20 cellular contexts compared by ENCODE assay signal in genomic region chr2:82789886-82790276, GRCh38.
DNase-seq lines count a peak whose midpoint lies in the region; ATAC-seq and TF ChIP-seq lines count a peak whose summit lies in the region.
"Had no signal": no experiment of that assay in that cellular context is flagged by ENCODE, and none has a peak within 500 bp of the region (broad histone marks: within the 10 kb centered on the region; RNA-seq: fewer than 3 reads in every experiment).

No MANE protein-coding gene starts in this region.

- H3K4me3 ChIP-seq in endocrine pancreas (ENCODE audit: control insufficient read depth, insufficient read depth, low read length) = peak overlapping the region; percentile 19
- H3K4me3 ChIP-seq in liver (ENCODE audit: low read depth in 1 of 3, low read length in 3 of 3) = peak overlapping the region in 1 of 3 donors; percentile 35
- H3K4me3 ChIP-seq: colonic mucosa, sigmoid colon had no signal

- 40% methylated on average over 2 of the region's 2 CpGs for WGBS in liver

- no peaks in the 10 kb centered on the region for H3K27me3 ChIP-seq in endocrine pancreas (ENCODE audit: control insufficient read depth, insufficient read depth, low read length)
- H3K27me3 ChIP-seq in liver (ENCODE audit: control insufficient read depth in 4 of 4, insufficient read depth in 4 of 4, low read length in 3 of 4) = no peaks in the 10 kb centered on the region
- H3K27me3 ChIP-seq: colonic mucosa, foreskin keratinocyte, sigmoid colon had no signal

- TF ChIP-seq RAD21 in liver (IDR thresholded peaks at IDR 0.05) = peak in 1 of 2 donors; percentile 14

- H3K9me3 ChIP-seq in endocrine pancreas (ENCODE audit: control insufficient read depth, low read length) = no peaks in the 10 kb centered on the region
- no peaks in the 10 kb centered on the region for H3K9me3 ChIP-seq in liver (ENCODE audit: control insufficient read depth in 4 of 4, low read length in 3 of 4)
- H3K9me3 ChIP-seq: colonic mucosa, sigmoid colon had no signal

- no peak for TF ChIP-seq POLR2A in erythroblast (IDR thresholded peaks at IDR 0.05; ENCODE audit: low read length)

- H3K36me3 ChIP-seq in endocrine pancreas (ENCODE audit: control insufficient read depth, insufficient read depth, low read length) (no peaks in the 10 kb centered on the region), liver (ENCODE audit: control insufficient read depth in 4 of 4, insufficient read depth in 3 of 4, low read depth in 1 of 4, low read length in 3 of 4) (no peaks in the 10 kb centered on the region)
- H3K36me3 ChIP-seq: colonic mucosa, sigmoid colon had no signal

- H3K27ac ChIP-seq in liver (ENCODE audit: low read depth in 1 of 2, low read length in 2 of 2) (peak overlapping the region; percentile 96 to 97), substantia nigra (ENCODE audit: low read depth, low read length, poor library complexity, severe bottlenecking) (no peak overlapping the region)
- H3K27ac ChIP-seq: colonic mucosa, foreskin keratinocyte had no signal

- TF ChIP-seq CTCF in liver (IDR thresholded peaks at IDR 0.05; ENCODE audit: low read depth, low read length, missing input control) = no peak

- DNase-seq in NCI-H460 (ENCODE audit: extremely low read depth, low read depth) (peak; percentile 53), NCI-H82 treated with DMSO at 0.1 percent for 48 hours (lab: John Stamatoyannopoulos, UW; ENCODE audit: unreplicated experiment) (no peak), substantia nigra (lab: John Stamatoyannopoulos, UW) (no peak), erythroblast (lab: John Stamatoyannopoulos, UW) (no peak)
- DNase-seq: activated CD4-positive, alpha-beta T cell treated with anti-CD3 and anti-CD28 coated beads for 4 hours; AML-193; colonic mucosa; foreskin keratinocyte; hypothalamus; naive thymus-derived CD4-positive, alpha-beta T cell; NCI-H1436 treated with DMSO at 0.1 percent for 48 hours; NCI-H2171 treated with DMSO at 0.1 percent for 48 hours; NCI-H748 treated with DMSO at 0.1 percent for 48 hours; sigmoid colon; T-cell had no signal

- ATAC-seq in HG02884 (IDR thresholded peaks at IDR 0.05; ENCODE audit: unreplicated experiment) = no peak
- ATAC-seq: activated naive CD4-positive, alpha-beta T cell treated with anti-CD3 and anti-CD28 coated beads, Interleukin-2, amount 50 U/mL, for 72 hours; foreskin keratinocyte; naive thymus-derived CD4-positive, alpha-beta T cell; stimulated activated effector memory CD8-positive, alpha-beta T cell treated with anti-CD3 and anti-CD28 coated beads, Interleukin-12 subunit alpha, Interleukin-12 subunit beta, amount 100 ng/mL, for 72 hours; T-cell had no signal

- H3K4me1 ChIP-seq in endocrine pancreas (ENCODE audit: control insufficient read depth, insufficient read depth, low read length) (no peaks in the 10 kb centered on the region), liver (ENCODE audit: control insufficient read depth in 4 of 4, insufficient read depth in 4 of 4, low read length in 3 of 4) (peaks cover 0 to 13% (median 1%) of the 10 kb centered on the region in 4 donors)
- H3K4me1 ChIP-seq: colonic mucosa had no signal

- no peak overlapping the region for H3K9ac ChIP-seq in endocrine pancreas (ENCODE audit: control insufficient read depth, insufficient read depth, low read length)
- peak overlapping the region in 1 of 2 donors; percentile 29 for H3K9ac ChIP-seq in liver (ENCODE audit: low read depth in 1 of 2, low read length in 2 of 2)

TF ChIP-seq in liver, 16 proteins besides CTCF, POLR2A, EP300 and RAD21:
- TF ChIP-seq ATF3 (IDR thresholded peaks at IDR 0.05) (no peak), REST (IDR thresholded peaks at IDR 0.05) (no peak), MAX (IDR thresholded peaks at IDR 0.05) (no peak), FOXA1 (IDR thresholded peaks at IDR 0.05) (no peak), JUND (IDR thresholded peaks at IDR 0.05) (no peak), FOXA2 (IDR thresholded peaks at IDR 0.05) (no peak), NR2F2 (IDR thresholded peaks at IDR 0.05) (no peak), GABPA (IDR thresholded peaks at IDR 0.05 in 1 of 2, conservative IDR thresholded peaks at IDR 0.05 in 1 of 2) (no peak), EGR1 (IDR thresholded peaks at IDR 0.05; ENCODE audit: low read depth in 2 of 2) (no peak), RXRA (IDR thresholded peaks at IDR 0.05) (no peak), HNF4G (IDR thresholded peaks at IDR 0.05) (no peak), HNF4A (conservative IDR thresholded peaks at IDR 0.05) (no peak), TAF1 (conservative IDR thresholded peaks at IDR 0.05) (no peak), SP1 (IDR thresholded peaks at IDR 0.05) (no peak), YY1 (IDR thresholded peaks at IDR 0.05) (no peak)
- TF ChIP-seq, protein P1, sequence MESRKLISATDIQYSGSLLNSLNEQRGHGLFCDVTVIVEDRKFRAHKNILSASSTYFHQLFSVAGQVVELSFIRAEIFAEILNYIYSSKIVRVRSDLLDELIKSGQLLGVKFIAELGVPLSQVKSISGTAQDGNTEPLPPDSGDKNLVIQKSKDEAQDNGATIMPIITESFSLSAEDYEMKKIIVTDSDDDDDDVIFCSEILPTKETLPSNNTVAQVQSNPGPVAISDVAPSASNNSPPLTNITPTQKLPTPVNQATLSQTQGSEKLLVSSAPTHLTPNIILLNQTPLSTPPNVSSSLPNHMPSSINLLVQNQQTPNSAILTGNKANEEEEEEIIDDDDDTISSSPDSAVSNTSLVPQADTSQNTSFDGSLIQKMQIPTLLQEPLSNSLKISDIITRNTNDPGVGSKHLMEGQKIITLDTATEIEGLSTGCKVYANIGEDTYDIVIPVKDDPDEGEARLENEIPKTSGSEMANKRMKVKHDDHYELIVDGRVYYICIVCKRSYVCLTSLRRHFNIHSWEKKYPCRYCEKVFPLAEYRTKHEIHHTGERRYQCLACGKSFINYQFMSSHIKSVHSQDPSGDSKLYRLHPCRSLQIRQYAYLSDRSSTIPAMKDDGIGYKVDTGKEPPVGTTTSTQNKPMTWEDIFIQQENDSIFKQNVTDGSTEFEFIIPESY (IDR thresholded peaks at IDR 0.05) = no peak
